In the genomic region with DNA sequence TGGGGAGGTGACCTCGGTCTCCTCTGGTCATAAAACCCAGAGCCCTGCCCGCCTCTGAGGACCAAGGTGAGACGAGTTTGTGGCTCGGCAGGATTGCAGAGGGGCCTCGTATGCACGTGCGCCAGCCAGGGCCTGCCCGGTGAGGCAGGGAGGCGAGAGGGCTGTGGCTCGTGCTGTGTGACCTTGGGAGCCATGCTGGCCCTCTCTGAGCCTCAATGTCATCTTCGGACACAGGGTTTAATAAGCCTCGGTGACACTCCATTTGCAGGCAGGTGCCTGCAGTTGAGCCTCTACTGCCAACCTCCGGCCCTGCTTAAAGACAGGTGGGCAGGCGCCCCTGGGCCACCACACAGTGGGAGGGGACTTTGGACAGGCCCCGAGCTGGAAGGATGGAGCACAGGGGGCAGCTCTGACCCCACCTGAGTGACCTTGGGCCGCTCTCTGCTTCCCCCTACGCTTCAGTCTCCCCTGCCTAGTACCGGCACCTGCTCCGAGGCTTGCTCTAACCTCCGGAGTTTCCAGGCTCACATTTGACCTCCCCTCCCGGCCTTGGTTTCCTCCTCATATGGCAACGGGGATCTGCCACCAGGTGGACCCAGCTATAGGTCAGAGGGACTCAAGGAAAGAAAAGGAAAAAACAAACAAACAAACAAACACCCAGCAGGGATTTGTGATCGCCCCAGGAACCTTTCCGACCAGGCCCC, we compare ENCODE assay signal across 8 cellular contexts. TPM values are rescaled to one million over a fixed set of nuclear protein-coding genes. Genes with fewer than 3 reads are reported as not detected.
A peak's percentile ranks its signal among the peaks of the same experiment; 100 is the strongest.
DNase-seq lines count a peak whose midpoint lies in the region; ATAC-seq and TF ChIP-seq lines count a peak whose summit lies in the region.

No MANE protein-coding gene starts in this region.

- ATAC-seq in activated T-cell treated with anti-CD3 and anti-CD28 coated beads, Interleukin-2, amount 50 U/mL, for 4 hours, result no peak
- ATAC-seq in HG02840 (IDR thresholded peaks at IDR 0.05; ENCODE audit: low FRiP score, unreplicated experiment), result no peak
- no peak for ATAC-seq in HG03095 (IDR thresholded peaks at IDR 0.05; ENCODE audit: unreplicated experiment)

- H3K9me3 Mint-ChIP-seq in activated T-cell treated with anti-CD3 and anti-CD28 coated beads, Interleukin-2, amount 50 U/mL, for 4 hours, result no peaks in the 10 kb centered on the region

- H3K36me3 ChIP-seq in ascending aorta (no peaks in the 10 kb centered on the region), liver (ENCODE audit: control insufficient read depth in 4 of 4, insufficient read depth in 3 of 4, low read depth in 1 of 4, low read length in 3 of 4) (peaks cover 0 to 4% (median 0%) of the 10 kb centered on the region in 4 donors), transverse colon (no peaks in the 10 kb centered on the region)

- intact Hi-C loops in ascending aorta (cut with DNase I), result no loop called here
- intact Hi-C loops in transverse colon (cut with DNase I; ENCODE audit: low total_unique reads), result no loop called here

- peak overlapping the region; percentile 89 for H3K4me3 Mint-ChIP-seq in activated T-cell treated with anti-CD3 and anti-CD28 coated beads, Interleukin-2, amount 50 U/mL, for 4 hours

- 24% methylated on average over 24 of the region's 24 CpGs for WGBS in liver
- WGBS in transverse colon (ENCODE audit: low coverage in 1 of 2), 2 donors, result 27% methylated on average over 23 of the region's 24 CpGs; no CpG with 5 or more reads in 1 of the 2 donors

- peak; percentile 11 for TF ChIP-seq POLR2A in transverse colon (IDR thresholded peaks at IDR 0.05)

- TF ChIP-seq RAD21 in liver (IDR thresholded peaks at IDR 0.05), result no peak

- in situ Hi-C loops in transverse colon (cut with MboI; ENCODE audit: low pct_ligation_motif_present in 1 of 4, low pct_unique_long_range_greater_than_20kb in 1 of 4, low sequenced_read_pairs in 3 of 4), result no loop called here

- H3K9ac ChIP-seq in liver (ENCODE audit: low read depth in 1 of 2, low read length in 2 of 2), result peak overlapping the region; percentile 72 to 83

- H3K4me1 ChIP-seq in ascending aorta (peaks cover 50 to 55% of the 10 kb centered on the region in 2 donors), liver (ENCODE audit: control insufficient read depth in 4 of 4, insufficient read depth in 4 of 4, low read length in 3 of 4) (peaks cover 39 to 59% (median 48%) of the 10 kb centered on the region in 4 donors), transverse colon (peaks cover 53 to 74% (median 63%) of the 10 kb centered on the region in 4 donors)

- no peaks in the 10 kb centered on the region for H3K27me3 ChIP-seq in ascending aorta
- no peaks in the 10 kb centered on the region for H3K27me3 ChIP-seq in liver (ENCODE audit: control insufficient read depth in 4 of 4, insufficient read depth in 4 of 4, low read length in 3 of 4)
- H3K27me3 ChIP-seq in transverse colon, result no peaks in the 10 kb centered on the region

- H3K36me3 Mint-ChIP-seq in activated T-cell treated with anti-CD3 and anti-CD28 coated beads, Interleukin-2, amount 50 U/mL, for 4 hours (ENCODE audit: insufficient read depth), result peaks cover 3% of the 10 kb centered on the region

- TF ChIP-seq EP300 in transverse colon (IDR thresholded peaks at IDR 0.05; ENCODE audit: low read depth), result no peak

- peaks cover 35% of the 10 kb centered on the region for H3K4me1 Mint-ChIP-seq in activated T-cell treated with anti-CD3 and anti-CD28 coated beads, Interleukin-2, amount 50 U/mL, for 4 hours (ENCODE audit: low read depth)

- H3K9me3 ChIP-seq in ascending aorta (no peaks in the 10 kb centered on the region), liver (ENCODE audit: control insufficient read depth in 4 of 4, low read length in 3 of 4) (no peaks in the 10 kb centered on the region), transverse colon (no peaks in the 10 kb centered on the region)

- no peak for DNase-seq in activated T-cell treated with anti-CD3 and anti-CD28 coated beads, Interleukin-2, amount 50 U/mL, for 4 hours
- no peak for DNase-seq in activated T-cell treated with anti-CD3 and anti-CD28 coated beads, Interleukin-2, amount 50 U/mL, for 1 hour
- DNase-seq in ascending aorta (ENCODE audit: low spot score in 2 of 2) (no peak), transverse colon (peak; percentile 61), mucosa of gallbladder (ENCODE audit: low spot score) (no peak)

- H3K27me3 Mint-ChIP-seq in activated T-cell treated with anti-CD3 and anti-CD28 coated beads, Interleukin-2, amount 50 U/mL, for 4 hours (ENCODE audit: low read depth), result no peaks in the 10 kb centered on the region

- H3K4me3 ChIP-seq in ascending aorta (peak overlapping the region; percentile 84 to 88), liver (ENCODE audit: low read depth in 1 of 3, low read length in 3 of 3) (peak overlapping the region; percentile 73 to 95 (median 78)), transverse colon (peak overlapping the region; percentile 87 to 100 (median 92))

- TF ChIP-seq CTCF in ascending aorta (IDR thresholded peaks at IDR 0.05) (no peak), liver (IDR thresholded peaks at IDR 0.05; ENCODE audit: low read depth, low read length, missing input control) (no peak), transverse colon (IDR thresholded peaks at IDR 0.05) (peak in 1 of 5 experiments; percentile 9)

- H3K27ac ChIP-seq in ascending aorta (peak overlapping the region; percentile 90 to 94), liver (ENCODE audit: low read depth in 1 of 2, low read length in 2 of 2) (peak overlapping the region; percentile 86 to 94), transverse colon (peak overlapping the region; percentile 97 to 100 (median 99))

TF ChIP-seq in liver, 16 proteins besides CTCF, POLR2A, EP300 and RAD21:
- TF ChIP-seq EGR1 (IDR thresholded peaks at IDR 0.05; ENCODE audit: low read depth in 2 of 2) (no peak), NR2F2 (IDR thresholded peaks at IDR 0.05) (peak; percentile 15)
TF ChIP-seq in liver: peak in this region for 1.

RNA-seq across cellular contexts. Expression of a gene that starts 3.2 kb away (rescaled TPM):
- 10 to 100 TPM; 46.6 to 49.6 (median 47.4) TPM for total RNA-seq in activated T-cell treated with anti-CD3 and anti-CD28 coated beads, Interleukin-2, amount 50 U/mL, for 4 hours
- total RNA-seq in ascending aorta, result 76.4 TPM
- total RNA-seq in liver, result 10 to 100 TPM; 23.6 to 28.9 TPM
- polyA plus RNA-seq in liver, result 10 to 100 TPM in 1 of 2 donors, 1 to 10 TPM in 1; 2.9 to 11.7 TPM
- 100 to 1,000 TPM; 101 to 224 (median 141) TPM for total RNA-seq in transverse colon
- 82.6 TPM for total RNA-seq in mucosa of gallbladder

RNA-seq across cellular contexts. Expression of a gene that starts 56.0 kb away (rescaled TPM):
- total RNA-seq in activated T-cell treated with anti-CD3 and anti-CD28 coated beads, Interleukin-2, amount 50 U/mL, for 4 hours, result 10 to 100 TPM; 33.9 to 37.0 (median 35.3) TPM
- total RNA-seq in ascending aorta (30.8 TPM), liver (10 to 100 TPM; 10.8 to 14.1 TPM), transverse colon (100 to 1,000 TPM in 1 of 4 donors, 10 to 100 TPM in 3; 15.5 to 110 (median 23.0) TPM), mucosa of gallbladder (31.9 TPM)
- 10 to 100 TPM in 1 of 2 donors, 1 to 10 TPM in 1; 5.6 to 10.4 TPM for polyA plus RNA-seq in liver
